Comparison of ENCODE assay signal across 24 cellular contexts in genomic region chr5:109756543-109757186, GRCh38.
A peak's percentile ranks its signal among the peaks of the same experiment; 100 is the strongest.
DNase-seq lines count a peak whose midpoint lies in the region; ATAC-seq and TF ChIP-seq lines count a peak whose summit lies in the region.
"Had no signal": no experiment of that assay in that cellular context is flagged by ENCODE, and none has a peak within 500 bp of the region (broad histone marks: within the 10 kb centered on the region; RNA-seq: fewer than 3 reads in every experiment).

No MANE protein-coding gene starts in this region.

- ATAC-seq in left lobe of liver (peak; percentile 24), gastrocnemius medialis (peak; percentile 38 to 73), HG02870 (IDR thresholded peaks at IDR 0.05; ENCODE audit: unreplicated experiment) (no peak), GM21390 (IDR thresholded peaks at IDR 0.05; ENCODE audit: unreplicated experiment) (no peak)
- ATAC-seq: GM12878 had no signal

- peaks cover 3% of the 10 kb centered on the region for H3K9me3 Mint-ChIP-seq in activated naive CD4-positive, alpha-beta T cell treated with anti-CD3 and anti-CD28 coated beads, Interleukin-2, amount 10 ng/mL, durations not matched to agents 7 days and 5 days

- no peaks in the 10 kb centered on the region for H3K9me3 ChIP-seq in gastrocnemius medialis
- H3K9me3 ChIP-seq: BE2C, Caco-2, SK-N-SH had no signal

- H3K4me3 Mint-ChIP-seq in activated naive CD4-positive, alpha-beta T cell treated with anti-CD3 and anti-CD28 coated beads, Interleukin-2, amount 10 ng/mL, durations not matched to agents 7 days and 5 days = no peak overlapping the region
- H3K4me3 Mint-ChIP-seq: CD4-positive, CD25-positive, alpha-beta regulatory T cell; IgD-negative memory B cell had no signal

- H3K36me3 ChIP-seq in gastrocnemius medialis = no peaks in the 10 kb centered on the region
- H3K36me3 ChIP-seq: BE2C had no signal

- H3K27ac Mint-ChIP-seq in activated naive CD4-positive, alpha-beta T cell treated with anti-CD3 and anti-CD28 coated beads, Interleukin-2, amount 10 ng/mL, durations not matched to agents 7 days and 5 days = peak overlapping the region; percentile 55
- H3K27ac Mint-ChIP-seq: CD4-positive, CD25-positive, alpha-beta regulatory T cell had no signal

- peak overlapping the region in 3 of 4 donors; percentile 29 to 72 (median 60) for H3K27ac ChIP-seq in gastrocnemius medialis

- no peak overlapping the region for H3K4me3 ChIP-seq in gastrocnemius medialis
- H3K4me3 ChIP-seq: GM12878 had no signal

- no peak for TF ChIP-seq CTCF in gastrocnemius medialis (IDR thresholded peaks at IDR 0.05 in 4 of 5, conservative IDR thresholded peaks at IDR 0.05 in 1 of 5)

- intact Hi-C loops in gastrocnemius medialis (cut with DNase I; ENCODE audit: low total_unique reads) = no loop called here

- no peak for DNase-seq in activated naive CD4-positive, alpha-beta T cell treated with anti-CD3 and anti-CD28 coated beads, Interleukin-2, amount 10 ng/mL, durations not matched to agents 7 days and 5 days
- no peak for DNase-seq in activated naive CD4-positive, alpha-beta T cell treated with anti-CD3 and anti-CD28 coated beads, Interleukin-2, amount 50 U/mL, for 16 hours
- DNase-seq in NCI-H774 (lab: John Stamatoyannopoulos, UW) (peak; percentile 14), left lobe of liver (ENCODE audit: low spot score) (no peak), gastrocnemius medialis (no peak), NCI-H526 (lab: John Stamatoyannopoulos, UW) (no peak)
- DNase-seq: BE2C; Caco-2; CD4-positive, CD25-positive, alpha-beta regulatory T cell; EL; Kasumi-1; MM.1S; NCI-H1092; NCI-H1436 treated with DMSO at 0.1 percent for 48 hours; NCI-H2029 treated with DMSO at 0.1 percent for 48 hours; NCI-H2171 treated with DMSO at 0.1 percent for 48 hours; NCI-H446; NCI-H69; SHP77 treated with DMSO at 0.1 percent for 48 hours; SK-N-SH had no signal

- CTCF ChIA-PET in activated naive CD4-positive, alpha-beta T cell treated with anti-CD3 and anti-CD28 coated beads, Interleukin-2, amount 10 ng/mL, durations not matched to agents 7 days and 5 days (lab: Charles Lee) = no interaction called here

- no peak for TF ChIP-seq POLR2A in gastrocnemius medialis (IDR thresholded peaks at IDR 0.05)

- no peaks in the 10 kb centered on the region for H3K27me3 ChIP-seq in gastrocnemius medialis
- H3K27me3 ChIP-seq: BE2C had no signal

- H3K4me1 ChIP-seq in gastrocnemius medialis = peaks cover 22 to 32% of the 10 kb centered on the region in 2 donors
- H3K4me1 ChIP-seq: BE2C had no signal

- peaks cover 45% of the 10 kb centered on the region for H3K36me3 Mint-ChIP-seq in activated naive CD4-positive, alpha-beta T cell treated with anti-CD3 and anti-CD28 coated beads, Interleukin-2, amount 10 ng/mL, durations not matched to agents 7 days and 5 days

- in situ Hi-C loops in gastrocnemius medialis (cut with MboI; ENCODE audit: low sequenced_read_pairs in 4 of 4) = no loop called here

- H3K27me3 Mint-ChIP-seq in activated naive CD4-positive, alpha-beta T cell treated with anti-CD3 and anti-CD28 coated beads, Interleukin-2, amount 10 ng/mL, durations not matched to agents 7 days and 5 days = no peaks in the 10 kb centered on the region
- H3K27me3 Mint-ChIP-seq: CD4-positive, CD25-positive, alpha-beta regulatory T cell; IgD-negative memory B cell had no signal

- H3K4me1 Mint-ChIP-seq in activated naive CD4-positive, alpha-beta T cell treated with anti-CD3 and anti-CD28 coated beads, Interleukin-2, amount 10 ng/mL, durations not matched to agents 7 days and 5 days = peaks cover 12% of the 10 kb centered on the region

Comparison
In these comparisons a context has a peak if more than half of its experiments do, and no peak if none do; other contexts are left out.
1. ATAC-seq: peak in left lobe of liver (single experiment) and gastrocnemius medialis (2 of 2); none in HG02870 (single experiment) and GM21390 (single experiment).